8 cellular contexts compared by ENCODE assay signal in the genomic region with DNA sequence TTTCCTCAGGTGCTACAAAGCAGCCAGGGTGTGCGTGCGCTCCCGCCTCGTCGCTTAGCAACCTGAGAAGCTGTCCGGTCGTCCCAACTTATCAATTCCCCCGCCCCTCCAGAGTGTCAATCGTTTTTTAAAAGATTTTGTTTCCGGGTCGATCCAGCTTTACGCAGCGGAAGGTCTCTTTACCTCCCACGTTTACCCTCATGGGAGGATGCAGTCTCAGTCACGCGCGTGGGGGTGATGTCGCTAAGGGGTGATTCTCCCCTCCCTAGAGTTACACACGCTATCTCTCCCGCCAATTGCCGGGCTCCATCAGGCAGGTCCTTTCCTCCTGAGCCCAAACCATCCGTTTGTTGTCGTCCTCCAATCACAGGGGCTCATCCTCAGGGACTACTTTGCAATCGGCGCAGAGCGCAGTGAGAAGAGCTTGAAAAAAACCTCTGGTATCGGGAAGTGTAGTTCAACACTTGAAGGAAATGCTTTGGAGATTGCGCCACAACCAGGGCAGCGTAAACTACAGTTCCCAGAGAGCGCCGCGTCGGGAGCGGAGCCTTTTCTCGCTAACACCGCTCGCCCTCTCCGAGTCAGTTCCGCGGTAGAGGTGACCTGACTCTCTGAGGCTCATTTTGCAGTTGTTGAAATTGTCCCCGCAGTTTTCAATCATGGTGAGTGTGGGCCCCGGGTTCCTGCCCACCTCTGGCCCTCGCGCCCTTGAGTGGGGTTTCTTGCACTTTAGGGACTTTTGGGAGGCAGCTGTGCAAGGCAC. TPM values are rescaled to one million over a fixed set of nuclear protein-coding genes. Genes with fewer than 3 reads are reported as not detected.
DNase-seq lines count a peak whose midpoint lies in the region; FAIRE-seq and TF ChIP-seq lines count a peak whose summit lies in the region.

TSS of gene MDH1 (plus strand) at position 579 of the 763 bp plus-strand sequence. CDS start at position 660, 81 bp downstream.
TSS of gene WDPCP (minus strand) at position 93 of the 763 bp plus-strand sequence. CDS start 206 bp downstream, outside the sequence.

- H2AFZ ChIP-seq in MM.1S (ENCODE audit: low read length) = peak within 1 kb of the TSS; percentile 90

- H3K4me3 ChIP-seq in MM.1S (ENCODE audit: low read length) (peak within 1 kb of the TSS; percentile 93), fibroblast of villous mesenchyme (ENCODE audit: low read depth, low read length) (peak within 1 kb of the TSS; percentile 100)

- no peaks in the 10 kb centered on the region for H3K9me2 ChIP-seq in MM.1S (replicated peaks; ENCODE audit: insufficient read depth, low read length)

- peaks cover 36% of the 10 kb centered on the region for H3K4me1 Mint-ChIP-seq in nephron progenitor cell
- H3K4me1 Mint-ChIP-seq in stimulated activated naive CD8-positive, alpha-beta T cell treated with anti-CD3 and anti-CD28 coated beads, Interleukin-15, Interleukin-2, amounts not matched to agents 100 ng/mL and 50 ng/mL, for 24 hours (ENCODE audit: low read depth) = peaks cover 53% of the 10 kb centered on the region

- H3K9ac ChIP-seq in MM.1S (ENCODE audit: low read length) = peak within 1 kb of the TSS; percentile 85

- H3K4me2 ChIP-seq in MM.1S (ENCODE audit: low read depth, low read length) = peak within 1 kb of the TSS; percentile 89

- no peaks in the 10 kb centered on the region for H4K20me1 ChIP-seq in MM.1S (ENCODE audit: insufficient read depth, low read length)

- no peak for TF ChIP-seq CTCF in MM.1S (IDR thresholded peaks at IDR 0.05; ENCODE audit: low read length)
- TF ChIP-seq CTCF in fibroblast of villous mesenchyme (IDR thresholded peaks at IDR 0.05; ENCODE audit: insufficient read depth, low read depth, low read length) = no peak
- no peak for TF ChIP-seq CTCF in nephron progenitor cell (IDR thresholded peaks at IDR 0.05)

- peak; percentile 97 for FAIRE-seq in G401.6 (lab: Jason Lieb, UNC)

- no peaks in the 10 kb centered on the region for H3K9me3 Mint-ChIP-seq in nephron progenitor cell
- no peaks in the 10 kb centered on the region for H3K9me3 Mint-ChIP-seq in stimulated activated naive CD8-positive, alpha-beta T cell treated with anti-CD3 and anti-CD28 coated beads, Interleukin-15, Interleukin-2, amounts not matched to agents 100 ng/mL and 50 ng/mL, for 24 hours

- H3K79me2 ChIP-seq in MM.1S (ENCODE audit: low read length) = peaks cover 61% of the 10 kb centered on the region

- peaks cover 5% of the 10 kb centered on the region for H3K36me3 Mint-ChIP-seq in nephron progenitor cell (ENCODE audit: low read depth)
- peaks cover 28% of the 10 kb centered on the region for H3K36me3 Mint-ChIP-seq in stimulated activated naive CD8-positive, alpha-beta T cell treated with anti-CD3 and anti-CD28 coated beads, Interleukin-15, Interleukin-2, amounts not matched to agents 100 ng/mL and 50 ng/mL, for 24 hours (ENCODE audit: low read depth)

- no peaks in the 10 kb centered on the region for H3K27me3 ChIP-seq in MM.1S (replicated peaks; ENCODE audit: insufficient read depth, low read length)

- peak within 1 kb of the TSS; percentile 100 for H3K4me3 Mint-ChIP-seq in nephron progenitor cell
- H3K4me3 Mint-ChIP-seq in stimulated activated naive CD8-positive, alpha-beta T cell treated with anti-CD3 and anti-CD28 coated beads, Interleukin-15, Interleukin-2, amounts not matched to agents 100 ng/mL and 50 ng/mL, for 24 hours = peak within 1 kb of the TSS; percentile 95

- peak within 1 kb of the TSS; percentile 90 for H3K27ac ChIP-seq in MM.1S (ENCODE audit: low read length)

- H3K36me3 ChIP-seq in MM.1S (replicated peaks; ENCODE audit: insufficient read depth, low read length) = no peaks in the 10 kb centered on the region

- no peaks in the 10 kb centered on the region for H3K9me3 ChIP-seq in MM.1S (replicated peaks; ENCODE audit: insufficient read depth, low read length)

- peaks cover 17% of the 10 kb centered on the region for H3F3A ChIP-seq in MM.1S (ENCODE audit: insufficient read depth, low read length)

- peak within 1 kb of the TSS; percentile 98 for H3K27ac Mint-ChIP-seq in nephron progenitor cell
- H3K27ac Mint-ChIP-seq in stimulated activated naive CD8-positive, alpha-beta T cell treated with anti-CD3 and anti-CD28 coated beads, Interleukin-15, Interleukin-2, amounts not matched to agents 100 ng/mL and 50 ng/mL, for 24 hours = peak within 1 kb of the TSS; percentile 97

- peaks cover 32% of the 10 kb centered on the region for H3K4me1 ChIP-seq in MM.1S (ENCODE audit: low read length)

- peaks cover 5% of the 10 kb centered on the region for H3K27me3 Mint-ChIP-seq in nephron progenitor cell (ENCODE audit: low read depth, poor library complexity)
- no peaks in the 10 kb centered on the region for H3K27me3 Mint-ChIP-seq in stimulated activated naive CD8-positive, alpha-beta T cell treated with anti-CD3 and anti-CD28 coated beads, Interleukin-15, Interleukin-2, amounts not matched to agents 100 ng/mL and 50 ng/mL, for 24 hours

- peak; percentile 100 for DNase-seq in HCEC 1CT
- DNase-seq in MM.1S = peak; percentile 99
- DNase-seq in SHP77 treated with DMSO at 0.1 percent for 48 hours (lab: John Stamatoyannopoulos, UW) = peak; percentile 98
- DNase-seq in activated gamma-delta T cell treated with Interleukin-2 at 50 U/mL for 16 hours = peak; percentile 90
- DNase-seq in fibroblast of villous mesenchyme (ENCODE audit: low read depth) = peak; percentile 100
- peak; percentile 86 for DNase-seq in nephron progenitor cell

RNA-seq across cellular contexts. Expression of gene MDH1, which starts in this region (rescaled TPM):
- 164 and 189 TPM in 2 replicates for total RNA-seq in fibroblast of villous mesenchyme

RNA-seq across cellular contexts. Expression of gene WDPCP, which starts in this region (rescaled TPM):
- 12.6 and 14.7 TPM in 2 replicates for total RNA-seq in fibroblast of villous mesenchyme

Comparison
In these comparisons a context has a peak if more than half of its experiments do, and no peak if none do; other contexts are left out.
1. Peak in every context shown above with its lines: DNase-seq, H3K4me3 ChIP-seq and H3K27ac ChIP-seq.